ENCODE assay signal across 15 cellular contexts in genomic region chr6:129901910-129902309, GRCh38. TPM values are rescaled to one million over a fixed set of nuclear protein-coding genes. Genes with fewer than 3 reads are reported as not detected.
DNase-seq lines count a peak whose midpoint lies in the region; ATAC-seq lines count a peak whose summit lies in the region.
"Had no signal": no experiment of that assay in that cellular context is flagged by ENCODE, and none has a peak within 500 bp of the region (broad histone marks: within the 10 kb centered on the region; RNA-seq: fewer than 3 reads in every experiment).

No MANE protein-coding gene starts in this region.

- DNase-seq in Daoy (ENCODE audit: low read depth): peak; percentile 9
- DNase-seq in epithelial cell of prostate (ENCODE audit: low read depth, low spot score): peak; percentile 50
- DNase-seq in amygdala (lab: John Stamatoyannopoulos, UW): no peak
- DNase-seq in DMS79 (lab: John Stamatoyannopoulos, UW): no peak
- DNase-seq in occipital lobe (lab: John Stamatoyannopoulos, UW): no peak
- DNase-seq: gastrocnemius medialis; NCI-H1105 treated with DMSO at 0.1 percent for 48 hours; NCI-H526 treated with DMSO at 0.1 percent for 48 hours; stimulated activated CD4-positive, alpha-beta T cell treated with anti-CD3 and anti-CD28 coated beads, Interleukin-12 subunit alpha, Interleukin-12 subunit beta, amount 100 ng/mL, for 4 hours; upper lobe of left lung had no signal

- ATAC-seq in GM21825 (IDR thresholded peaks at IDR 0.05; ENCODE audit: unreplicated experiment) (peak; percentile 66), HG03565 (IDR thresholded peaks at IDR 0.05; ENCODE audit: unreplicated experiment) (peak; percentile 50), HG03460 (IDR thresholded peaks at IDR 0.05; ENCODE audit: unreplicated experiment) (no peak)
- ATAC-seq: gastrocnemius medialis had no signal

- no peak overlapping the region for H3K27ac ChIP-seq in epithelial cell of prostate
- H3K27ac ChIP-seq: gastrocnemius medialis, upper lobe of left lung had no signal

RNA-seq across cellular contexts. Expression of gene TMEM244, which starts 40.8 kb away (rescaled TPM):
- 2.7 TPM in 1 of 2 replicates, not detected in the other for total RNA-seq in Daoy (2014; rRNA removed; shearing (Covaris generic))
- total RNA-seq in occipital lobe: 1.4 TPM
- total RNA-seq: G401, gastrocnemius medialis, neural crest cell, upper lobe of left lung had no signal

Comparison
In these comparisons a context has a peak if more than half of its experiments do, and no peak if none do; other contexts are left out.
1. DNase-seq: peak in Daoy (single experiment) and epithelial cell of prostate (single experiment); none in amygdala (0 of 56), DMS79 (single experiment) and occipital lobe (single experiment).